Comparison of ENCODE assay signal across 8 cellular contexts in the genomic region with DNA sequence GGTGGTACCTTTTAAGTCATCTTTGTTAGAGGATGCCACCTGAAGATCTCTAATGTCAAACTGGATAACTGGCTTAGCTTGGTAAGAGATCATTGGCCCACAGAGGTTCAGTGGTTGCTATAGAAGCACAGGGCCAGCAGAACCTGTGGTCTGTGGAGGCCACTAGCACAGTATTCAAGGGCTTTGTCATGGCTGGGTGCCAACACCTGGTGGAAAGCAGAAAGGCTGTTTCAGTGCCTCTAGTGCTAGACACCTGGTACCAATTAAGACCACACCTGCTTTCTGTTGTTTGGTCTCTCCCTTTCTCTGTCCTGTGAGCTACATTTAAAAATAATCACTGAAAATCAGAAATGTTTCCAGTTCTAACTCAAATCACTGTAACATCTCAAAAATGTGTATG.
DNase-seq lines count a peak whose midpoint lies in the region; ATAC-seq and TF ChIP-seq lines count a peak whose summit lies in the region.

No MANE protein-coding gene starts in this region.

- H3K4me3 ChIP-seq in GM12865 (ENCODE audit: low read depth, low read length): no peak overlapping the region

- no peak for TF ChIP-seq CTCF in GM12865 (IDR thresholded peaks at IDR 0.05; ENCODE audit: insufficient read depth, low read depth, low read length, missing control alignments)

- DNase-seq in GM12865 (ENCODE audit: low read depth): peak; percentile 90
- DNase-seq in GM03348 (ENCODE audit: low spot score): no peak
- DNase-seq in SIG-M5 (lab: John Stamatoyannopoulos, UW): no peak
- no peak for DNase-seq in cortex of kidney (lab: John Stamatoyannopoulos, UW)
- no peak for DNase-seq in amygdala (lab: John Stamatoyannopoulos, UW)

- peak; percentile 69 for ATAC-seq in GM21528 (IDR thresholded peaks at IDR 0.05; ENCODE audit: low FRiP score, unreplicated experiment)
- peak; percentile 58 for ATAC-seq in HG03558 (IDR thresholded peaks at IDR 0.05; ENCODE audit: extremely low read depth, unreplicated experiment)
- ATAC-seq in SK-N-SH treated with all-trans-retinoic acid at 6 μM for 48 hours: peak; percentile 44; the same call in 1 of the 3 replicates

TF ChIP-seq in SK-N-SH treated with all-trans-retinoic acid at 6 μM for 48 hours, 23 proteins besides CTCF, POLR2A, EP300 and RAD21:
- TF ChIP-seq, protein P1, sequence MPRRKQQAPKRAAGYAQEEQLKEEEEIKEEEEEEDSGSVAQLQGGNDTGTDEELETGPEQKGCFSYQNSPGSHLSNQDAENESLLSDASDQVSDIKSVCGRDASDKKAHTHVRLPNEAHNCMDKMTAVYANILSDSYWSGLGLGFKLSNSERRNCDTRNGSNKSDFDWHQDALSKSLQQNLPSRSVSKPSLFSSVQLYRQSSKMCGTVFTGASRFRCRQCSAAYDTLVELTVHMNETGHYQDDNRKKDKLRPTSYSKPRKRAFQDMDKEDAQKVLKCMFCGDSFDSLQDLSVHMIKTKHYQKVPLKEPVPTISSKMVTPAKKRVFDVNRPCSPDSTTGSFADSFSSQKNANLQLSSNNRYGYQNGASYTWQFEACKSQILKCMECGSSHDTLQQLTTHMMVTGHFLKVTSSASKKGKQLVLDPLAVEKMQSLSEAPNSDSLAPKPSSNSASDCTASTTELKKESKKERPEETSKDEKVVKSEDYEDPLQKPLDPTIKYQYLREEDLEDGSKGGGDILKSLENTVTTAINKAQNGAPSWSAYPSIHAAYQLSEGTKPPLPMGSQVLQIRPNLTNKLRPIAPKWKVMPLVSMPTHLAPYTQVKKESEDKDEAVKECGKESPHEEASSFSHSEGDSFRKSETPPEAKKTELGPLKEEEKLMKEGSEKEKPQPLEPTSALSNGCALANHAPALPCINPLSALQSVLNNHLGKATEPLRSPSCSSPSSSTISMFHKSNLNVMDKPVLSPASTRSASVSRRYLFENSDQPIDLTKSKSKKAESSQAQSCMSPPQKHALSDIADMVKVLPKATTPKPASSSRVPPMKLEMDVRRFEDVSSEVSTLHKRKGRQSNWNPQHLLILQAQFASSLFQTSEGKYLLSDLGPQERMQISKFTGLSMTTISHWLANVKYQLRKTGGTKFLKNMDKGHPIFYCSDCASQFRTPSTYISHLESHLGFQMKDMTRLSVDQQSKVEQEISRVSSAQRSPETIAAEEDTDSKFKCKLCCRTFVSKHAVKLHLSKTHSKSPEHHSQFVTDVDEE (CRISPR knock-in tag; IDR thresholded peaks at IDR 0.05): no peak
- TF ChIP-seq TCF4 (CRISPR knock-in tag; IDR thresholded peaks at IDR 0.05; ENCODE audit: borderline replicate concordance) (peak; percentile 33; the same call in 1 of the 2 replicates), ARNTL (CRISPR knock-in tag; IDR thresholded peaks at IDR 0.05; ENCODE audit: borderline replicate concordance, low read depth) (no peak)
TF ChIP-seq in SK-N-SH treated with all-trans-retinoic acid at 6 μM for 48 hours: peak in this region for 1.
